Comparison of ENCODE assay signal across 8 cellular contexts in genomic region chr17:63621229-63621683, GRCh38. TPM values are rescaled to one million over a fixed set of nuclear protein-coding genes. Genes with fewer than 3 reads are reported as not detected.
DNase-seq lines count a peak whose midpoint lies in the region; ATAC-seq and TF ChIP-seq lines count a peak whose summit lies in the region.

No MANE protein-coding gene starts in this region.

- peak overlapping the region in 8 of 10 donors; percentile 1 to 94 (median 59) for H3K27ac Mint-ChIP-seq in naive thymus-derived CD8-positive, alpha-beta T cell

- H3K4me1 ChIP-seq in BE2C (no peaks in the 10 kb centered on the region; the same call in 1 of the 2 replicates), duodenal mucosa (ENCODE audit: control insufficient read depth in 1 of 2, insufficient read depth in 2 of 2, low read length in 2 of 2) (peaks cover 10 to 21% of the 10 kb centered on the region in 2 donors)

- H3K4me3 ChIP-seq in BE2C (ENCODE audit: low read depth, low read length) (peak overlapping the region; percentile 58), MG63 (peak overlapping the region; percentile 64), duodenal mucosa (ENCODE audit: low read depth in 1 of 2, low read length in 2 of 2) (peak overlapping the region; percentile 76 to 87)

- H3K27ac ChIP-seq in duodenal mucosa (ENCODE audit: low read depth, low read length), result peak overlapping the region; percentile 22

- no peaks in the 10 kb centered on the region for H3K27me3 ChIP-seq in BE2C
- no peaks in the 10 kb centered on the region for H3K27me3 ChIP-seq in MG63
- H3K27me3 ChIP-seq in duodenal mucosa (ENCODE audit: control insufficient read depth in 1 of 2, insufficient read depth in 2 of 2, low read length in 2 of 2), result no peaks in the 10 kb centered on the region

- no peaks in the 10 kb centered on the region for H3K9me3 Mint-ChIP-seq in naive thymus-derived CD8-positive, alpha-beta T cell

- H3K4me1 Mint-ChIP-seq in naive thymus-derived CD8-positive, alpha-beta T cell, result peaks cover 10 to 44% (median 36%) of the 10 kb centered on the region in 4 donors

- H3K4me3 Mint-ChIP-seq in naive thymus-derived CD8-positive, alpha-beta T cell, result peak overlapping the region; percentile 82 to 99 (median 92)

- no peaks in the 10 kb centered on the region for H3K36me3 ChIP-seq in BE2C
- H3K36me3 ChIP-seq in MG63, result no peaks in the 10 kb centered on the region
- H3K36me3 ChIP-seq in duodenal mucosa (ENCODE audit: control insufficient read depth in 1 of 2, insufficient read depth in 2 of 2, low read length in 2 of 2), result no peaks in the 10 kb centered on the region

- H3K9ac ChIP-seq in duodenal mucosa (ENCODE audit: low read depth in 1 of 2, low read length in 2 of 2), result peak overlapping the region; percentile 35 to 85

- POLR2A ChIA-PET in naive thymus-derived CD8-positive, alpha-beta T cell (lab: Charles Lee), result interaction anchor here (0.6 to 10.2 kb wide), 13 partner anchors 9 to 194 kb away, joined by 3 to 178 read pairs (median 8); partner anchors contain the start of genes CCDC47, DDX42, LIMD2 and STRADA

- no peaks in the 10 kb centered on the region for H3K36me3 Mint-ChIP-seq in naive thymus-derived CD8-positive, alpha-beta T cell

- no peak for DNase-seq in BE2C
- DNase-seq in MG63, result no peak
- DNase-seq in naive thymus-derived CD8-positive, alpha-beta T cell, result no peak
- no peak for DNase-seq in NCI-H146 treated with DMSO at 0.1 percent for 48 hours (lab: John Stamatoyannopoulos, UW; ENCODE audit: unreplicated experiment)
- DNase-seq in NCI-H345 treated with DMSO at 0.1 percent for 48 hours (lab: John Stamatoyannopoulos, UW; ENCODE audit: unreplicated experiment), result no peak
- no peak for DNase-seq in ecto neural progenitor cell (ENCODE audit: low spot score)

- H3K9me3 ChIP-seq in BE2C (no peaks in the 10 kb centered on the region), MG63 (no peaks in the 10 kb centered on the region), duodenal mucosa (ENCODE audit: control insufficient read depth in 1 of 2, low read length in 2 of 2) (no peaks in the 10 kb centered on the region)

- no peaks in the 10 kb centered on the region for H3K27me3 Mint-ChIP-seq in naive thymus-derived CD8-positive, alpha-beta T cell

- no peak for ATAC-seq in naive thymus-derived CD8-positive, alpha-beta T cell
- ATAC-seq in GM21528 (IDR thresholded peaks at IDR 0.05; ENCODE audit: low FRiP score, unreplicated experiment), result no peak

- no peak for TF ChIP-seq CTCF in BE2C (IDR thresholded peaks at IDR 0.05; ENCODE audit: low read depth, low read length)

RNA-seq across cellular contexts. Expression of gene MAP3K3, which starts 1.0 kb away (rescaled TPM):
- 44.2 TPM for polyA plus RNA-seq in BE2C (2012; ENCODE audit: insufficient read depth, insufficient read length, low read depth)
- 10.2 and 12.9 TPM in 2 replicates for total RNA-seq in MG63 (2014; rRNA removed; shearing (Covaris generic); ENCODE audit: low replicate concordance)
- 10 to 100 TPM; 77.5 to 82.8 TPM for total RNA-seq in naive thymus-derived CD8-positive, alpha-beta T cell
- 10 to 100 TPM; 23.8 to 47.4 (median 24.7) TPM for polyA plus RNA-seq in naive thymus-derived CD8-positive, alpha-beta T cell

RNA-seq across cellular contexts. Expression of gene TACO1, which starts 20.6 kb away (rescaled TPM):
- polyA plus RNA-seq in BE2C (2012; ENCODE audit: insufficient read depth, insufficient read length, low read depth), result 20.0 TPM
- total RNA-seq in MG63 (2014; rRNA removed; shearing (Covaris generic); ENCODE audit: low replicate concordance), result 22.2 and 42.3 TPM in 2 replicates
- 10 to 100 TPM; 15.5 to 16.6 TPM for total RNA-seq in naive thymus-derived CD8-positive, alpha-beta T cell
- 10 to 100 TPM; 11.3 to 18.3 (median 17.5) TPM for polyA plus RNA-seq in naive thymus-derived CD8-positive, alpha-beta T cell
